In the genomic region with DNA sequence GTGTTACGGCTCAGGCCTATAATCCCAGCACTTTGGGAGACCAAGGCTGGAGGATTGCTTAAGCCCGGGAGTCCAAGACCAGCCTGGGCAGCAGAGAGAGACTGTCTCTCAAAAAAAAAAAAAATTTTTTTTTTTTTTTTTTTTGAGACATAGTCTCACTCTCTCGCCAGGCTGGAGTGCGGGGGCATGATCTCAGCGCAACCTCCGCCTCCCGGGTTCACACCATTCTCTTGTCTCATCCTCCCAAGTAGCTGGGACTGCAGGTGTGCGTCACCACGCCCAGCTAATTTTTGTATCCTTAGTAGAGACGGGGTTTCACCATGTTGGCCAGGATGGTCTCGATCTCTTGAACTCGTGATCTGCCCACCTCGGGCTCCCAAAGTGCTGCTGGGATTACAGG, we compare ENCODE assay signal across 1 cellular context. TPM values are rescaled to one million over a fixed set of nuclear protein-coding genes. Genes with fewer than 3 reads are reported as not detected.
"Had no signal": no experiment of that assay in that cellular context is flagged by ENCODE, and none has a peak within 500 bp of the region (broad histone marks: within the 10 kb centered on the region; RNA-seq: fewer than 3 reads in every experiment).

No MANE protein-coding gene starts in this region.

RNA-seq across cellular contexts. Expression of gene TNS2, which starts 22.9 kb away (rescaled TPM):
- polyA plus RNA-seq: IgD-negative memory B cell had no signal
